In the genomic region with DNA sequence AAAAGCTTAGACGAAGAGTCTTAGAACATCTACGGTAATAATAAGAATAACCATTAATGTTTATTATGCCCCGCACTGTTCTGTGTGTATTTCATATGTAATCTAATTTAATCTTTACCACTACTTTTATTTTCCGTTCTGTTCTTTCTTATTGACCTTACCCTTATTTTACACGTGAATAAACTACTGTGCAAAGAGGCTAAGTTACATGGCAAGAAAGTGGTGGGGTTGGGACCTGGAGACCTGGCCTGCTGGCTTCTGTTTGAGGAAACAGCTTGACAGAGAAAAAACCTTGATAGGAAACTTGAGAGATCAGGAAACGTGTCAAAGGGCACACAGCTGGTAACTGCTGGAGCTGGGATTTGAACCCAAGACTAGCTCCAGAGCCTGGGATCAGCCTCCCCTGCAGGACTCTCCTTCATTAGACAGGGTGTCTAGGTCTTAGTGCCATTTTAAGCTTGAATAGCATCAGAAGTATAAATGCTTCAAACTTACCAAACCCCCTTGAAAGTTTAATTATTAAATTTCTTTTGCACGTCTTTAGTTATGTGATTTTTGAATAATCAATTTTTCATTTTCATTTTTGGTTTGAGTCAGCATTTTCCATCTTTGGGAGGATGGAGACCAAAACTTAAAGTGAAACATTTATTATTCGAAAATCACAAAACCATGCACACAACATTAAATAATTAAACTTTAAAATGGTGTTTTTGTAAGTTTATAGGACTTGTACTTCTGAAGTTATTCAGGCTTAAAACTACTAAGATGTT, we compare ENCODE assay signal across 9 cellular contexts.
DNase-seq lines count a peak whose midpoint lies in the region; ATAC-seq and TF ChIP-seq lines count a peak whose summit lies in the region.
"Had no signal": no experiment of that assay in that cellular context is flagged by ENCODE, and none has a peak within 500 bp of the region (broad histone marks: within the 10 kb centered on the region; RNA-seq: fewer than 3 reads in every experiment).

No MANE protein-coding gene starts in this region.

- H3K36me3 Mint-ChIP-seq in dendritic cell treated with granulocyte-macrophage colony-stimulating factor and Interleukin-4, amounts not matched to agents 40 ng/mL and 50 ng/mL, for 4 days (ENCODE audit: low read depth), result peaks cover 58% of the 10 kb centered on the region
- peaks cover 4% of the 10 kb centered on the region for H3K36me3 Mint-ChIP-seq in neural crest cell (ENCODE audit: low read depth)

- H3K4me1 Mint-ChIP-seq in dendritic cell treated with granulocyte-macrophage colony-stimulating factor and Interleukin-4, amounts not matched to agents 40 ng/mL and 50 ng/mL, for 4 days (ENCODE audit: low read depth), result peaks cover 53% of the 10 kb centered on the region
- H3K4me1 Mint-ChIP-seq in neural crest cell, result peaks cover 52% of the 10 kb centered on the region

- H3K9ac ChIP-seq in BLaER1 treated with 17β-estradiol and CSF1 and Interleukin-3, amounts not matched to agents 10 nM and 100 nM, result peak overlapping the region; percentile 46 to 85 (median 80); a peak in 21 of 22 replicates
- H3K9ac ChIP-seq in HUES64 (ENCODE audit: low read depth, low read length), result peak overlapping the region; percentile 66; the same call in 1 of the 2 replicates

- no peaks in the 10 kb centered on the region for H3K27me3 ChIP-seq in BLaER1 treated with 17β-estradiol and CSF1 and Interleukin-3, amounts not matched to agents 10 nM and 100 nM
- H3K27me3 ChIP-seq in HUES64 (ENCODE audit: insufficient read depth, low read length), result no peaks in the 10 kb centered on the region

- peaks cover 0 to 39% (median 0%) of the 10 kb centered on the region in 11 experiments; a peak in 5 of 22 replicates for H4K20me1 ChIP-seq in BLaER1 treated with 17β-estradiol and CSF1 and Interleukin-3, amounts not matched to agents 10 nM and 100 nM

- no peaks in the 10 kb centered on the region for H3K9me3 Mint-ChIP-seq in dendritic cell treated with granulocyte-macrophage colony-stimulating factor and Interleukin-4, amounts not matched to agents 40 ng/mL and 50 ng/mL, for 4 days
- no peaks in the 10 kb centered on the region for H3K9me3 Mint-ChIP-seq in neural crest cell
- H3K9me3 Mint-ChIP-seq: T-helper 1 cell treated with Interleukin-12 subunit alpha and Interleukin-12 subunit beta and Interleukin-4 antibody, amounts not matched to agents 30 μg/mL and 1 μg/mL, for 36 hours had no signal

- H3K27ac ChIP-seq in BLaER1 treated with 17β-estradiol and CSF1 and Interleukin-3, amounts not matched to agents 10 nM and 100 nM, result peak overlapping the region; percentile 50 to 83 (median 73); a peak in 21 of 22 replicates
- no peak overlapping the region for H3K27ac ChIP-seq in HUES64 (ENCODE audit: low read depth, low read length)

- DNase-seq in neural crest cell (ENCODE audit: low read depth, low spot score), result no peak
- no peak for DNase-seq in NOMO-1 (lab: John Stamatoyannopoulos, UW; ENCODE audit: unreplicated experiment in 2 of 2)
- no peak for DNase-seq in NCI-H2107 (lab: John Stamatoyannopoulos, UW)

- peak overlapping the region in 8 of 10 experiments; percentile 64 to 75 (median 69); a peak in 16 of 20 replicates for H3K4me3 ChIP-seq in BLaER1 treated with 17β-estradiol and CSF1 and Interleukin-3, amounts not matched to agents 10 nM and 100 nM
- peak overlapping the region; percentile 62 for H3K4me3 ChIP-seq in HUES64 (ENCODE audit: low read length)

- peak overlapping the region; percentile 93 to 99 (median 98) for H3K4me2 ChIP-seq in BLaER1 treated with 17β-estradiol and CSF1 and Interleukin-3, amounts not matched to agents 10 nM and 100 nM

- intact Hi-C loops in dendritic cell treated with granulocyte-macrophage colony-stimulating factor and Interleukin-4, amounts not matched to agents 40 ng/mL and 50 ng/mL, for 4 days (cut with micrococcal nuclease), result loop anchor here (5.0 kb wide), 1 partner anchor 191 kb away; the partner anchor contains the start of gene ALAD

- TF ChIP-seq CTCF in neural crest cell (conservative IDR thresholded peaks at IDR 0.05), result no peak

- H3K4me1 ChIP-seq in BLaER1 treated with 17β-estradiol and CSF1 and Interleukin-3, amounts not matched to agents 10 nM and 100 nM, result peaks cover 62 to 93% (median 88%) of the 10 kb centered on the region in 10 experiments
- H3K4me1 ChIP-seq in HUES64 (ENCODE audit: insufficient read depth, low read length), result peaks cover 14% of the 10 kb centered on the region

- H3K27me3 Mint-ChIP-seq in dendritic cell treated with granulocyte-macrophage colony-stimulating factor and Interleukin-4, amounts not matched to agents 40 ng/mL and 50 ng/mL, for 4 days, result no peaks in the 10 kb centered on the region
- H3K27me3 Mint-ChIP-seq in neural crest cell (ENCODE audit: low read depth), result no peaks in the 10 kb centered on the region

- H3K27ac Mint-ChIP-seq in dendritic cell treated with granulocyte-macrophage colony-stimulating factor and Interleukin-4, amounts not matched to agents 40 ng/mL and 50 ng/mL, for 4 days, result peak overlapping the region; percentile 18
- peak overlapping the region; percentile 90 for H3K27ac Mint-ChIP-seq in neural crest cell (ENCODE audit: unreplicated experiment)
- H3K27ac Mint-ChIP-seq: T-helper 1 cell treated with Interleukin-12 subunit alpha and Interleukin-12 subunit beta and Interleukin-4 antibody, amounts not matched to agents 30 μg/mL and 1 μg/mL, for 36 hours had no signal

- H3K9me3 ChIP-seq in BLaER1 treated with 17β-estradiol and CSF1 and Interleukin-3, amounts not matched to agents 10 nM and 100 nM (replicated peaks in 1 of 11), result no peaks in the 10 kb centered on the region
- H3K9me3 ChIP-seq in HUES64 (ENCODE audit: insufficient read depth, low read depth, low read length), result no peaks in the 10 kb centered on the region

- H3K4me3 Mint-ChIP-seq in dendritic cell treated with granulocyte-macrophage colony-stimulating factor and Interleukin-4, amounts not matched to agents 40 ng/mL and 50 ng/mL, for 4 days, result no peak overlapping the region
- peak overlapping the region; percentile 92 for H3K4me3 Mint-ChIP-seq in neural crest cell
- H3K4me3 Mint-ChIP-seq: T-helper 1 cell treated with Interleukin-12 subunit alpha and Interleukin-12 subunit beta and Interleukin-4 antibody, amounts not matched to agents 30 μg/mL and 1 μg/mL, for 36 hours had no signal

- 84% methylated on average over 3 of the region's 8 CpGs for WGBS in HUES64

- ATAC-seq in HG02884 (IDR thresholded peaks at IDR 0.05; ENCODE audit: unreplicated experiment) (no peak), HG02852 (IDR thresholded peaks at IDR 0.05; ENCODE audit: unreplicated experiment) (no peak)

- H3K36me3 ChIP-seq in BLaER1 treated with 17β-estradiol and CSF1 and Interleukin-3, amounts not matched to agents 10 nM and 100 nM, result peaks cover 11 to 28% (median 25%) of the 10 kb centered on the region in 11 experiments
- peaks cover 27% of the 10 kb centered on the region for H3K36me3 ChIP-seq in HUES64 (ENCODE audit: insufficient read depth, low read length)
